1 cellular context compared by ENCODE assay signal in genomic region chr17:50467114-50467854, GRCh38.
TF ChIP-seq lines count a peak whose summit lies in the region.

No MANE protein-coding gene starts in this region.

TF ChIP-seq in A549, 52 proteins besides CTCF, POLR2A, EP300 and RAD21:
- TF ChIP-seq ZC3H11A (IDR thresholded peaks at IDR 0.05) (no peak), KDM5A (IDR thresholded peaks at IDR 0.05) (no peak), RNF2 (IDR thresholded peaks at IDR 0.05; ENCODE audit: borderline replicate concordance, low read depth) (no peak), NFE2L2 (conservative IDR thresholded peaks at IDR 0.05; ENCODE audit: low read length) (no peak), CBX2 (IDR thresholded peaks at IDR 0.05; ENCODE audit: borderline replicate concordance, low read depth) (no peak), TFCP2L1 (CRISPR knock-in tag; IDR thresholded peaks at IDR 0.05) (no peak), HDAC2 (IDR thresholded peaks at IDR 0.05) (no peak), FOXS1 (CRISPR knock-in tag; IDR thresholded peaks at IDR 0.05) (no peak), ELK1 (IDR thresholded peaks at IDR 0.05; ENCODE audit: low read depth, low read length) (no peak)
- TF ChIP-seq, protein P1, sequence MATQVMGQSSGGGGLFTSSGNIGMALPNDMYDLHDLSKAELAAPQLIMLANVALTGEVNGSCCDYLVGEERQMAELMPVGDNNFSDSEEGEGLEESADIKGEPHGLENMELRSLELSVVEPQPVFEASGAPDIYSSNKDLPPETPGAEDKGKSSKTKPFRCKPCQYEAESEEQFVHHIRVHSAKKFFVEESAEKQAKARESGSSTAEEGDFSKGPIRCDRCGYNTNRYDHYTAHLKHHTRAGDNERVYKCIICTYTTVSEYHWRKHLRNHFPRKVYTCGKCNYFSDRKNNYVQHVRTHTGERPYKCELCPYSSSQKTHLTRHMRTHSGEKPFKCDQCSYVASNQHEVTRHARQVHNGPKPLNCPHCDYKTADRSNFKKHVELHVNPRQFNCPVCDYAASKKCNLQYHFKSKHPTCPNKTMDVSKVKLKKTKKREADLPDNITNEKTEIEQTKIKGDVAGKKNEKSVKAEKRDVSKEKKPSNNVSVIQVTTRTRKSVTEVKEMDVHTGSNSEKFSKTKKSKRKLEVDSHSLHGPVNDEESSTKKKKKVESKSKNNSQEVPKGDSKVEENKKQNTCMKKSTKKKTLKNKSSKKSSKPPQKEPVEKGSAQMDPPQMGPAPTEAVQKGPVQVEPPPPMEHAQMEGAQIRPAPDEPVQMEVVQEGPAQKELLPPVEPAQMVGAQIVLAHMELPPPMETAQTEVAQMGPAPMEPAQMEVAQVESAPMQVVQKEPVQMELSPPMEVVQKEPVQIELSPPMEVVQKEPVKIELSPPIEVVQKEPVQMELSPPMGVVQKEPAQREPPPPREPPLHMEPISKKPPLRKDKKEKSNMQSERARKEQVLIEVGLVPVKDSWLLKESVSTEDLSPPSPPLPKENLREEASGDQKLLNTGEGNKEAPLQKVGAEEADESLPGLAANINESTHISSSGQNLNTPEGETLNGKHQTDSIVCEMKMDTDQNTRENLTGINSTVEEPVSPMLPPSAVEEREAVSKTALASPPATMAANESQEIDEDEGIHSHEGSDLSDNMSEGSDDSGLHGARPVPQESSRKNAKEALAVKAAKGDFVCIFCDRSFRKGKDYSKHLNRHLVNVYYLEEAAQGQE (IDR thresholded peaks at IDR 0.05), result no peak
